25 cellular contexts compared by ENCODE assay signal in the genomic region with DNA sequence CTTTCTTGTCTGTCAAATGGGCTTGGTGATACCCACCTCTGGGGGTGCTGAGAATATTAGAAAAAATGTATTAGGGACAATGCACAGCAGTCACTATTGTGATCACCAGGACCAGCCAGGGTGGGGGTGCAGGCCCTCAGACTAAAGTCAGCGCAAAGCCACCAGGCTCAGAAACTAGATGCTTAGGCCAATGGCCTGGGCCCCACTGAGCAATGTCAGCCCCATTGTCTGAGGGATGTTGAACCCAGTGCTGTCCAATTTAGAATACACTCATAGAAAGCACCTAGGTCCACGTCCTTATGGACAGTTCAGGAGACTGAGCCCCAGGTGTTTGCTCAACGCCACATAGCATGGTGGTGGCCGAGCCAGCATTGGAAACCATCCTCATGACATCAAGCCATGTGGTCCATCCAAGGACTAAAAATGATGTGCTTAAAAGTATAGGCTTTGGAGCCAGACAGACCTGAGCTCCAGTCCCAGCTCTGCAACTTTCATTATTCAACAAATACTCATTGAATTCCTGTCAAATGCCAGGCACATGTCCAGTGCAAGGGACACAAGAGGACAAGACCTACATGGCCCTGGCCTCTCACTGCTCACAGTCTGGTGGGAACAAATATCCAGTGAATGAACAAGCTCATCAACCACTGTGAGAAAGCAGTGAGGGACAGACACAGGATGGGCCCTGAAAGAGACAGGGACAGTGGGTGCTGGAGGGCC.
DNase-seq lines count a peak whose midpoint lies in the region; ATAC-seq, FAIRE-seq and TF ChIP-seq lines count a peak whose summit lies in the region.
"Had no signal": no experiment of that assay in that cellular context is flagged by ENCODE, and none has a peak within 500 bp of the region (broad histone marks: within the 10 kb centered on the region; RNA-seq: fewer than 3 reads in every experiment).

No MANE protein-coding gene starts in this region.

- no peak overlapping the region for H3K4me3 ChIP-seq in bronchial epithelial cell (ENCODE audit: low read depth, low read length)

- no peaks in the 10 kb centered on the region for H3K36me3 ChIP-seq in bronchial epithelial cell (ENCODE audit: control insufficient read depth, insufficient read depth, low read length)

- no peak overlapping the region for H3K27ac Mint-ChIP-seq in activated CD8-positive, alpha-beta memory T cell treated with anti-CD3 and anti-CD28 coated beads, Interleukin-2, amount 10 ng/mL, durations not matched to agents 7 days and 5 days
- H3K27ac Mint-ChIP-seq in neural crest cell (ENCODE audit: unreplicated experiment), result peak overlapping the region; percentile 90
- no peak overlapping the region for H3K27ac Mint-ChIP-seq in type B pancreatic cell

- H3K27me3 Mint-ChIP-seq in activated CD8-positive, alpha-beta memory T cell treated with anti-CD3 and anti-CD28 coated beads, Interleukin-2, amount 10 ng/mL, durations not matched to agents 7 days and 5 days, result no peaks in the 10 kb centered on the region
- peaks cover 4% of the 10 kb centered on the region for H3K27me3 Mint-ChIP-seq in neural crest cell (ENCODE audit: low read depth)
- peaks cover 8% of the 10 kb centered on the region for H3K27me3 Mint-ChIP-seq in type B pancreatic cell

- TF ChIP-seq CTCF in bronchial epithelial cell (IDR thresholded peaks at IDR 0.05; ENCODE audit: insufficient read depth, low read length, severe bottlenecking) (no peak), neural crest cell (conservative IDR thresholded peaks at IDR 0.05) (no peak), type B pancreatic cell (conservative IDR thresholded peaks at IDR 0.05) (no peak)

- H3K36me3 Mint-ChIP-seq in activated CD8-positive, alpha-beta memory T cell treated with anti-CD3 and anti-CD28 coated beads, Interleukin-2, amount 10 ng/mL, durations not matched to agents 7 days and 5 days, result no peaks in the 10 kb centered on the region
- H3K36me3 Mint-ChIP-seq in neural crest cell (ENCODE audit: low read depth) (no peaks in the 10 kb centered on the region), type B pancreatic cell (no peaks in the 10 kb centered on the region)

- peak; percentile 17 for DNase-seq in activated CD8-positive, alpha-beta memory T cell treated with anti-CD3 and anti-CD28 coated beads for 24 hours
- DNase-seq in activated CD8-positive, alpha-beta memory T cell treated with anti-CD3 and anti-CD28 coated beads, Interleukin-2, amount 10 ng/mL, durations not matched to agents 7 days and 5 days, result no peak
- no peak for DNase-seq in bronchial epithelial cell (ENCODE audit: low read depth)
- DNase-seq in neural crest cell (ENCODE audit: low read depth, low spot score), result no peak
- DNase-seq in type B pancreatic cell (ENCODE audit: extremely low spot score, unreplicated experiment), result peak; percentile 29
- no peak for DNase-seq in Kasumi-1 (lab: John Stamatoyannopoulos, UW)
- no peak for DNase-seq in UCSD-AML1 (lab: John Stamatoyannopoulos, UW; ENCODE audit: unreplicated experiment)
- no peak for DNase-seq in NK-92 (lab: John Stamatoyannopoulos, UW; ENCODE audit: unreplicated experiment)
- DNase-seq: 8988T, ACHN, IMR-90, KG1, MM.1S, NCI-H1048, NCI-H1417 treated with DMSO at 0.1 percent for 48 hours, NCI-H1694 treated with DMSO at 0.1 percent for 48 hours, NCI-H2081 treated with DMSO at 0.1 percent for 48 hours, NCI-H2171, NCI-H226, NCI-H510A, NCI-H69, SHP77 treated with DMSO at 0.1 percent for 48 hours had no signal

- H3K9me3 Mint-ChIP-seq in activated CD8-positive, alpha-beta memory T cell treated with anti-CD3 and anti-CD28 coated beads, Interleukin-2, amount 10 ng/mL, durations not matched to agents 7 days and 5 days (ENCODE audit: low read depth), result no peaks in the 10 kb centered on the region
- peaks cover 4% of the 10 kb centered on the region for H3K9me3 Mint-ChIP-seq in neural crest cell
- no peaks in the 10 kb centered on the region for H3K9me3 Mint-ChIP-seq in type B pancreatic cell

- ATAC-seq in activated CD8-positive, alpha-beta memory T cell treated with anti-CD3 and anti-CD28 coated beads, Interleukin-2, amount 10 ng/mL, durations not matched to agents 7 days and 5 days, result no peak
- ATAC-seq: Panc1 had no signal

- H3K27me3 ChIP-seq in bronchial epithelial cell (ENCODE audit: control insufficient read depth, insufficient read depth, low read length), result no peaks in the 10 kb centered on the region

- H3K4me3 Mint-ChIP-seq in activated CD8-positive, alpha-beta memory T cell treated with anti-CD3 and anti-CD28 coated beads, Interleukin-2, amount 10 ng/mL, durations not matched to agents 7 days and 5 days, result no peak overlapping the region
- H3K4me3 Mint-ChIP-seq in neural crest cell (no peak overlapping the region), type B pancreatic cell (no peak overlapping the region)

- H3K4me1 Mint-ChIP-seq in activated CD8-positive, alpha-beta memory T cell treated with anti-CD3 and anti-CD28 coated beads, Interleukin-2, amount 10 ng/mL, durations not matched to agents 7 days and 5 days, result no peaks in the 10 kb centered on the region
- H3K4me1 Mint-ChIP-seq in neural crest cell, result no peaks in the 10 kb centered on the region
- H3K4me1 Mint-ChIP-seq in type B pancreatic cell (ENCODE audit: unreplicated experiment), result no peaks in the 10 kb centered on the region

- FAIRE-seq in bronchial epithelial cell (lab: Jason Lieb, UNC), result peak; percentile 62
- FAIRE-seq: D721Med, GM19239 had no signal

- CTCF ChIA-PET in activated CD8-positive, alpha-beta memory T cell treated with anti-CD3 and anti-CD28 coated beads, Interleukin-2, amount 10 ng/mL, durations not matched to agents 7 days and 5 days (lab: Charles Lee), result no interaction called here

Comparison
In these comparisons a context has a peak if more than half of its experiments do, and no peak if none do; other contexts are left out.
1. DNase-seq: peak in activated CD8-positive, alpha-beta memory T cell treated with anti-CD3 and anti-CD28 coated beads for 24 hours (single experiment) and type B pancreatic cell (single experiment); none in activated CD8-positive, alpha-beta memory T cell treated with anti-CD3 and anti-CD28 coated beads, Interleukin-2, amount 10 ng/mL, durations not matched to agents 7 days and 5 days (single experiment), bronchial epithelial cell (single experiment), neural crest cell (single experiment), Kasumi-1 (0 of 2), UCSD-AML1 (single experiment) and NK-92 (single experiment).